Comparison of ENCODE assay signal across 19 cellular contexts in the genomic region with DNA sequence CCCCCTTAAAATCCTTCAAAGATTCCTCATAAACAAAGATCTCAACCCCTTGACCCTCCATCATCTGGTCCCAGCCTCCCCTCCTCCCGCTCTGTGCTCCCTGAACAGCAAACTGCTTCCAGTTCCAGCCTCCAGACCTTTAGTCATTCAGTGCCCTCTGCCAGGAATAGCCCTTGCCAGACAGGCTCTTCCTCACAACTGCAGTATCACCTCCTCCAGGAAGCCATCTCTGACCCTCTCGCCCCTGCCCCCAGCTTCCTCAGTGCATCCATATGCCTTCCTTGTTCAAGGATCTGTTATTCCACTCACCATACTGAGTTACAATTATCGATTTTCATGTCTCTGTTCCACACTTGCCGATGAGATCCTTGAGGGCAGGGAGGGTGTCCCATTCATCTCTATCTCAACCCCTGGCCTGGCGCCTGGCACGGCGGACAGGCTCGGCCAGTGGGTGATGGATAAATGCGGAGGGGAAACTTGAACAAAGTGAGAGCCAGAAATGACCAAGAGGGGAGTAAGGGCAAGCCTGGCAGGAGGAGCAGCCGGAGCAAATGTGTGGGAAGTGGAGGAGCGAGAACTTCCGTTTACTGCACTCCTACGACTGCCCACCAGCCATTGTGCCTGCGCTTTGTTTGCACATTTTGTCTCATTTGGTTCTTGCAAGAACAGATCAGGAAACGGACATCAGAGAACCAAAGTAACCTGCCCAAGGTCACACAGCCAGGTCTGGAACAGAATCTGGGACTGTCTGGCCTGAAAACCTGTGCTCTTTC. TPM values are rescaled to one million over a fixed set of nuclear protein-coding genes. Genes with fewer than 3 reads are reported as not detected.
DNase-seq lines count a peak whose midpoint lies in the region; ATAC-seq and TF ChIP-seq lines count a peak whose summit lies in the region.
"Had no signal": no experiment of that assay in that cellular context is flagged by ENCODE, and none has a peak within 500 bp of the region (broad histone marks: within the 10 kb centered on the region; RNA-seq: fewer than 3 reads in every experiment).

No MANE protein-coding gene starts in this region.

- H3K27me3 Mint-ChIP-seq in natural killer cell (ENCODE audit: low read depth in 2 of 2) (peaks cover 34 to 57% of the 10 kb centered on the region in 2 donors), neural progenitor cell (ENCODE audit: insufficient read depth, low read depth) (peaks cover 41% of the 10 kb centered on the region)
- H3K27me3 Mint-ChIP-seq in natural killer cell treated with Interleukin-12 subunit alpha and Interleukin-12 subunit beta and Interleukin-15 and Interleukin-18, amount 100 ng/mL, for 72 hours: peaks cover 43 to 46% of the 10 kb centered on the region in 2 donors

- H3K4me3 ChIP-seq in neural progenitor cell: no peak overlapping the region
- no peak overlapping the region for H3K4me3 ChIP-seq in PC-3 (ENCODE audit: low read length)
- H3K4me3 ChIP-seq: pancreas, SJSA1 had no signal

- H4K20me1 ChIP-seq in neural progenitor cell (ENCODE audit: low read depth): peaks cover 9% of the 10 kb centered on the region
- H4K20me1 ChIP-seq in PC-3 (ENCODE audit: low read length): no peaks in the 10 kb centered on the region

- no peak for ATAC-seq in natural killer cell
- no peak for ATAC-seq in natural killer cell treated with Interleukin-12 subunit alpha and Interleukin-12 subunit beta and Interleukin-15 and Interleukin-18, amount 100 ng/mL, for 72 hours
- no peak for ATAC-seq in GM19023 (IDR thresholded peaks at IDR 0.05; ENCODE audit: unreplicated experiment)
- ATAC-seq in GM18517 (IDR thresholded peaks at IDR 0.05; ENCODE audit: unreplicated experiment): no peak
- no peak for ATAC-seq in PC-3
- ATAC-seq: pancreas had no signal

- intact Hi-C loops in natural killer cell (cut with micrococcal nuclease): loop anchor here (2.0 kb wide), 1 partner anchor 513 kb away; no protein-coding TSS in a partner anchor
- intact Hi-C loops in PC-3 (cut with micrococcal nuclease): loop anchor here (5.0 kb wide), 1 partner anchor 64 kb away; no protein-coding TSS in a partner anchor

- H3K4me3 Mint-ChIP-seq in natural killer cell: peak overlapping the region; percentile 35
- H3K4me3 Mint-ChIP-seq in natural killer cell treated with Interleukin-12 subunit alpha and Interleukin-12 subunit beta and Interleukin-15 and Interleukin-18, amount 100 ng/mL, for 72 hours: no peak overlapping the region
- H3K4me3 Mint-ChIP-seq in neural progenitor cell: peak overlapping the region; percentile 60
- H3K4me3 Mint-ChIP-seq: activated naive CD8-positive, alpha-beta T cell treated with anti-CD3 and anti-CD28 coated beads, Interleukin-2, amount 10 ng/mL, durations not matched to agents 7 days and 5 days; activated T-cell treated with anti-CD3 and anti-CD28 coated beads, Interleukin-2, amount 50 U/mL, for 24 hours; central memory CD8-positive, alpha-beta T cell; mesothelial cell of epicardium had no signal

- H3K4me1 Mint-ChIP-seq in natural killer cell (peaks cover 0 to 25% of the 10 kb centered on the region in 2 donors), neural progenitor cell (peaks cover 15% of the 10 kb centered on the region)
- peaks cover 12 to 15% of the 10 kb centered on the region in 2 donors for H3K4me1 Mint-ChIP-seq in natural killer cell treated with Interleukin-12 subunit alpha and Interleukin-12 subunit beta and Interleukin-15 and Interleukin-18, amount 100 ng/mL, for 72 hours (ENCODE audit: low read depth in 2 of 2)

- no peaks in the 10 kb centered on the region for H3K9me3 Mint-ChIP-seq in natural killer cell
- no peaks in the 10 kb centered on the region for H3K9me3 Mint-ChIP-seq in natural killer cell treated with Interleukin-12 subunit alpha and Interleukin-12 subunit beta and Interleukin-15 and Interleukin-18, amount 100 ng/mL, for 72 hours
- H3K9me3 Mint-ChIP-seq in neural progenitor cell: no peaks in the 10 kb centered on the region
- H3K9me3 Mint-ChIP-seq: activated naive CD8-positive, alpha-beta T cell treated with anti-CD3 and anti-CD28 coated beads, Interleukin-2, amount 10 ng/mL, durations not matched to agents 7 days and 5 days; activated T-cell treated with anti-CD3 and anti-CD28 coated beads, Interleukin-2, amount 50 U/mL, for 24 hours; central memory CD8-positive, alpha-beta T cell; mesothelial cell of epicardium had no signal

- TF ChIP-seq CTCF in natural killer cell (IDR thresholded peaks at IDR 0.05) (no peak), neural progenitor cell (IDR thresholded peaks at IDR 0.05) (no peak), PC-3 (conservative IDR thresholded peaks at IDR 0.05; ENCODE audit: low read depth, low read length) (no peak)

- H3K36me3 Mint-ChIP-seq in natural killer cell (no peaks in the 10 kb centered on the region), neural progenitor cell (no peaks in the 10 kb centered on the region)
- H3K36me3 Mint-ChIP-seq in natural killer cell treated with Interleukin-12 subunit alpha and Interleukin-12 subunit beta and Interleukin-15 and Interleukin-18, amount 100 ng/mL, for 72 hours: no peaks in the 10 kb centered on the region
- H3K36me3 Mint-ChIP-seq: activated naive CD8-positive, alpha-beta T cell treated with anti-CD3 and anti-CD28 coated beads, Interleukin-2, amount 10 ng/mL, durations not matched to agents 7 days and 5 days; mesothelial cell of epicardium had no signal

- H3K27ac Mint-ChIP-seq in natural killer cell (no peak overlapping the region), neural progenitor cell (no peak overlapping the region)
- H3K27ac Mint-ChIP-seq in natural killer cell treated with Interleukin-12 subunit alpha and Interleukin-12 subunit beta and Interleukin-15 and Interleukin-18, amount 100 ng/mL, for 72 hours: no peak overlapping the region
- H3K27ac Mint-ChIP-seq: activated naive CD8-positive, alpha-beta T cell treated with anti-CD3 and anti-CD28 coated beads, Interleukin-2, amount 10 ng/mL, durations not matched to agents 7 days and 5 days; activated T-cell treated with anti-CD3 and anti-CD28 coated beads, Interleukin-2, amount 50 U/mL, for 24 hours; mesothelial cell of epicardium had no signal

- no peaks in the 10 kb centered on the region for H3K36me3 ChIP-seq in neural progenitor cell
- H3K36me3 ChIP-seq in PC-3 (ENCODE audit: low read depth, low read length): no peaks in the 10 kb centered on the region
- H3K36me3 ChIP-seq: pancreas, SJSA1 had no signal

- H3K4me2 ChIP-seq in neural progenitor cell (no peak overlapping the region), PC-3 (ENCODE audit: low read length) (no peak overlapping the region)

- H3K79me2 ChIP-seq in neural progenitor cell (ENCODE audit: low read depth) (peaks cover 8% of the 10 kb centered on the region), PC-3 (ENCODE audit: low read length) (no peaks in the 10 kb centered on the region)

- H3K9me3 ChIP-seq in neural progenitor cell (ENCODE audit: low read depth): no peaks in the 10 kb centered on the region
- no peaks in the 10 kb centered on the region for H3K9me3 ChIP-seq in PC-3 (ENCODE audit: low read length)
- H3K9me3 ChIP-seq: Caco-2, pancreas had no signal

- POLR2A ChIA-PET in PC-3 (lab: Charles Lee; ENCODE audit: unreplicated experiment): no interaction called here

- CTCF ChIA-PET in PC-3 (lab: Charles Lee): no interaction called here

- no peaks in the 10 kb centered on the region for H3K9me2 ChIP-seq in PC-3 (replicated peaks; ENCODE audit: low read length)

- BruUV-seq in PC-3 (replicated peaks; lab: Mats Ljungman, UMichigan): no TSS peak

- H2AFZ ChIP-seq in neural progenitor cell (replicated peaks): no peak overlapping the region
- H2AFZ ChIP-seq in PC-3 (ENCODE audit: low read length): no peak overlapping the region

- H3K27ac ChIP-seq in cingulate gyrus (ENCODE audit: low read depth, low read length) (peak overlapping the region; percentile 47), neural progenitor cell (no peak overlapping the region), PC-3 (ENCODE audit: low read length) (no peak overlapping the region)
- H3K27ac ChIP-seq: pancreas, SJSA1 had no signal

- H3K9ac ChIP-seq in neural progenitor cell (no peak overlapping the region), PC-3 (ENCODE audit: low read length) (no peak overlapping the region)

- DNase-seq in natural killer cell: no peak
- DNase-seq in natural killer cell treated with Interleukin-12 subunit alpha and Interleukin-12 subunit beta and Interleukin-15 and Interleukin-18, amount 100 ng/mL, for 72 hours (ENCODE audit: low spot score): no peak
- DNase-seq in neural progenitor cell (ENCODE audit: low spot score): no peak
- no peak for DNase-seq in SHP77 (lab: John Stamatoyannopoulos, UW)
- no peak for DNase-seq in PC-3
- DNase-seq: activated CD4-positive, alpha-beta T cell treated with anti-CD3 and anti-CD28 coated beads, Interleukin-2, amount 50 U/mL, for 1 hour; activated naive CD8-positive, alpha-beta T cell treated with anti-CD3 and anti-CD28 coated beads, Interleukin-2, amount 10 ng/mL, durations not matched to agents 7 days and 5 days; activated T-cell treated with anti-CD3 and anti-CD28 coated beads, Interleukin-2, amount 50 U/mL, for 24 hours; GF-D8; MV-4-11; NK-92 treated with Interleukin-12 subunit alpha and Interleukin-12 subunit beta, amount 100 ng/mL, for 24 hours; pancreas had no signal

- peaks cover 55% of the 10 kb centered on the region for H3F3A ChIP-seq in neural progenitor cell (ENCODE audit: low read depth)
- no peaks in the 10 kb centered on the region for H3F3A ChIP-seq in PC-3 (ENCODE audit: low read length, unreplicated experiment)

- H3K27me3 ChIP-seq in neural progenitor cell (peaks cover 42% of the 10 kb centered on the region), PC-3 (ENCODE audit: low read length) (peaks cover 16% of the 10 kb centered on the region)
- H3K27me3 ChIP-seq: pancreas had no signal

- H3K4me1 ChIP-seq in neural progenitor cell (peaks cover 18% of the 10 kb centered on the region), PC-3 (ENCODE audit: insufficient read depth, low read length) (peaks cover 6% of the 10 kb centered on the region)

RNA-seq across cellular contexts. Expression of gene NXPH3, which starts 2.0 kb away (rescaled TPM):
- total RNA-seq in natural killer cell (not detected), neural progenitor cell (ENCODE audit: low replicate concordance) (3.6 and 10.7 TPM in 2 replicates), PC-3 (2014; rRNA removed) (0.26 and 1.2 TPM in 2 replicates)
- total RNA-seq in natural killer cell treated with Interleukin-12 subunit alpha and Interleukin-12 subunit beta and Interleukin-15 and Interleukin-18, amount 100 ng/mL, for 72 hours: not detected
